In the genomic region with DNA sequence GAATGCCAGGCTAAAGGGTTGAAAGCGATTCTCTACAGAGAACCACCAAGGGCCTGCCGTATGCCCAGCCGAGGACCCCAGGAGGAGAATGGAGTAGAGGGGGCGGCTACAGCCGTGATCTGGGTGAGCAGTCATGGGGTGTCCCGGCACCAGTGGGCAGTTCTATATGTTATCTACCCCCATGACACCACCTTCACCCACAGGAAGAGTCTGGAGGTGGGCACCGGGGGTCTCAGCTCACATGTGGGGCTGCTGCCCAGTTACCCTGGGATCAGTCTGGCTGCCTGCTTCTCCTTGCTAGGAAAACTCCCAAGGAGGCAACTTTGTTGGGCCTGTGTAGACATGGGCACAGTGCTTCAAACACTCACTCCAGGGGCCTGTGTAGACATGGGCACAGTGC, we compare ENCODE assay signal across 16 cellular contexts.
A peak's percentile ranks its signal among the peaks of the same experiment; 100 is the strongest.
DNase-seq lines count a peak whose midpoint lies in the region; ATAC-seq and TF ChIP-seq lines count a peak whose summit lies in the region.
"Had no signal": no experiment of that assay in that cellular context is flagged by ENCODE, and none has a peak within 500 bp of the region (broad histone marks: within the 10 kb centered on the region; RNA-seq: fewer than 3 reads in every experiment).

No MANE protein-coding gene starts in this region.

- H3K27ac ChIP-seq in ascending aorta (peak overlapping the region; percentile 97), vagina (peak overlapping the region; percentile 93)
- peak overlapping the region; percentile 90 for H3K27ac ChIP-seq in naive thymus-derived CD4-positive, alpha-beta T cell (ENCODE audit: low read depth, low read length)
- H3K27ac ChIP-seq: body of pancreas had no signal

- H3K9me3 Mint-ChIP-seq in activated naive CD4-positive, alpha-beta T cell treated with anti-CD3 and anti-CD28 coated beads, Interleukin-2, amount 10 ng/mL, durations not matched to agents 7 days and 5 days: peaks cover 12% of the 10 kb centered on the region
- peaks cover 0 to 5% (median 0%) of the 10 kb centered on the region in 11 donors for H3K9me3 Mint-ChIP-seq in naive thymus-derived CD4-positive, alpha-beta T cell
- peaks cover 3% of the 10 kb centered on the region for H3K9me3 Mint-ChIP-seq in Calu3 (ENCODE audit: low read depth, unreplicated experiment)

- H3K4me1 Mint-ChIP-seq in activated naive CD4-positive, alpha-beta T cell treated with anti-CD3 and anti-CD28 coated beads, Interleukin-2, amount 10 ng/mL, durations not matched to agents 7 days and 5 days: peaks cover 71% of the 10 kb centered on the region
- H3K4me1 Mint-ChIP-seq in naive thymus-derived CD4-positive, alpha-beta T cell: peaks cover 53 to 76% (median 67%) of the 10 kb centered on the region in 7 donors
- H3K4me1 Mint-ChIP-seq in Calu3 (ENCODE audit: low read depth, unreplicated experiment): no peaks in the 10 kb centered on the region
- H3K4me1 Mint-ChIP-seq: endodermal cell had no signal

- no peaks in the 10 kb centered on the region for H3K27me3 Mint-ChIP-seq in activated naive CD4-positive, alpha-beta T cell treated with anti-CD3 and anti-CD28 coated beads, Interleukin-2, amount 10 ng/mL, durations not matched to agents 7 days and 5 days
- H3K27me3 Mint-ChIP-seq in naive thymus-derived CD4-positive, alpha-beta T cell: no peaks in the 10 kb centered on the region
- no peaks in the 10 kb centered on the region for H3K27me3 Mint-ChIP-seq in Calu3 (ENCODE audit: unreplicated experiment)

- H3K27me3 ChIP-seq in ascending aorta: no peaks in the 10 kb centered on the region
- H3K27me3 ChIP-seq in naive thymus-derived CD4-positive, alpha-beta T cell (ENCODE audit: control insufficient read depth in 2 of 2, insufficient read depth in 2 of 2, low read length in 2 of 2): no peaks in the 10 kb centered on the region
- no peaks in the 10 kb centered on the region for H3K27me3 ChIP-seq in vagina
- H3K27me3 ChIP-seq: body of pancreas, thyroid gland had no signal

- H3K4me3 ChIP-seq in ascending aorta (no peak overlapping the region), vagina (no peak overlapping the region)
- H3K4me3 ChIP-seq in naive thymus-derived CD4-positive, alpha-beta T cell (ENCODE audit: low read length): no peak overlapping the region
- H3K4me3 ChIP-seq: body of pancreas, thyroid gland had no signal

- H3K4me1 ChIP-seq in ascending aorta: peaks cover 28 to 44% of the 10 kb centered on the region in 2 donors
- peaks cover 43 to 65% of the 10 kb centered on the region in 2 donors for H3K4me1 ChIP-seq in naive thymus-derived CD4-positive, alpha-beta T cell (ENCODE audit: control insufficient read depth in 2 of 2, insufficient read depth in 2 of 2, low read length in 2 of 2)
- H3K4me1 ChIP-seq in vagina: peaks cover 63% of the 10 kb centered on the region
- H3K4me1 ChIP-seq: body of pancreas had no signal

- POLR2A ChIA-PET in naive thymus-derived CD4-positive, alpha-beta T cell (lab: Charles Lee): interaction anchor here (0.5 to 20.6 kb wide), 5 partner anchors 7 to 80 kb away, joined by 3 to 341 read pairs (median 4); no protein-coding TSS in a partner anchor

- intact Hi-C loops in ascending aorta (cut with DNase I) (loop anchor here (2.0 kb wide), 1 partner anchor 134 kb away; no protein-coding TSS in a partner anchor), vagina (cut with DNase I) (no loop called here), Calu3 (cut with micrococcal nuclease; ENCODE audit: unreplicated experiment) (no loop called here)
- intact Hi-C loops in naive thymus-derived CD4-positive, alpha-beta T cell (cut with micrococcal nuclease): no loop called here

- TF ChIP-seq CTCF in ascending aorta (IDR thresholded peaks at IDR 0.05): no peak
- no peak for TF ChIP-seq CTCF in vagina (IDR thresholded peaks at IDR 0.05)
- TF ChIP-seq CTCF in Calu3 (IDR thresholded peaks at IDR 0.05; ENCODE audit: unreplicated experiment): no peak

- H3K36me3 ChIP-seq in ascending aorta (peaks cover 18 to 23% of the 10 kb centered on the region in 2 donors), vagina (no peaks in the 10 kb centered on the region)
- peaks cover 0 to 18% (median 0%) of the 10 kb centered on the region in 3 experiments for H3K36me3 ChIP-seq in naive thymus-derived CD4-positive, alpha-beta T cell (ENCODE audit: control insufficient read depth in 2 of 3, insufficient read depth in 3 of 3, low read length in 3 of 3)
- H3K36me3 ChIP-seq: thyroid gland had no signal

- BruUV-seq in Calu3 (replicated peaks; lab: Mats Ljungman, UMichigan): no TSS peak

- DNase-seq in activated naive CD4-positive, alpha-beta T cell treated with anti-CD3 and anti-CD28 coated beads, Interleukin-2, amount 10 ng/mL, durations not matched to agents 7 days and 5 days: no peak
- DNase-seq in activated naive CD4-positive, alpha-beta T cell (lab: John Stamatoyannopoulos, UW): no peak
- no peak for DNase-seq in ascending aorta (ENCODE audit: low spot score in 2 of 2)
- no peak for DNase-seq in naive thymus-derived CD4-positive, alpha-beta T cell
- DNase-seq in vagina (ENCODE audit: extremely low spot score in 2 of 2): no peak
- DNase-seq in Calu3: no peak
- DNase-seq: body of pancreas, DND-41, endodermal cell, NCI-H1930, NCI-H774, small intestine had no signal

- TF ChIP-seq POLR2A in vagina (IDR thresholded peaks at IDR 0.05): no peak

- CTCF ChIA-PET in activated naive CD4-positive, alpha-beta T cell treated with anti-CD3 and anti-CD28 coated beads, Interleukin-2, amount 10 ng/mL, durations not matched to agents 7 days and 5 days (lab: Charles Lee): no interaction called here
- CTCF ChIA-PET in naive thymus-derived CD4-positive, alpha-beta T cell (lab: Charles Lee): interaction anchor here (7.7 kb wide), 1 partner anchor 35 kb away, joined by 101 read pairs; no protein-coding TSS in a partner anchor
- CTCF ChIA-PET in Calu3 (lab: Charles Lee): no interaction called here

- no peak for ATAC-seq in naive thymus-derived CD4-positive, alpha-beta T cell
- ATAC-seq in HG03442 (IDR thresholded peaks at IDR 0.05; ENCODE audit: unreplicated experiment) (no peak), GM19395 (IDR thresholded peaks at IDR 0.05; ENCODE audit: unreplicated experiment) (no peak)
- ATAC-seq: body of pancreas had no signal

- H3K4me3 Mint-ChIP-seq in activated naive CD4-positive, alpha-beta T cell treated with anti-CD3 and anti-CD28 coated beads, Interleukin-2, amount 10 ng/mL, durations not matched to agents 7 days and 5 days: no peak overlapping the region
- H3K4me3 Mint-ChIP-seq in naive thymus-derived CD4-positive, alpha-beta T cell: peak overlapping the region in 8 of 10 donors; percentile 45 to 100 (median 100)
- no peak overlapping the region for H3K4me3 Mint-ChIP-seq in Calu3 (ENCODE audit: low read depth, unreplicated experiment)
- H3K4me3 Mint-ChIP-seq: endodermal cell, neural crest cell had no signal

- peak overlapping the region; percentile 77 for H3K27ac Mint-ChIP-seq in activated naive CD4-positive, alpha-beta T cell treated with anti-CD3 and anti-CD28 coated beads, Interleukin-2, amount 10 ng/mL, durations not matched to agents 7 days and 5 days
- peak overlapping the region; percentile 94 to 100 (median 99) for H3K27ac Mint-ChIP-seq in naive thymus-derived CD4-positive, alpha-beta T cell
- no peak overlapping the region for H3K27ac Mint-ChIP-seq in Calu3 (ENCODE audit: unreplicated experiment)

- no peaks in the 10 kb centered on the region for H3K9me3 ChIP-seq in ascending aorta
- H3K9me3 ChIP-seq in naive thymus-derived CD4-positive, alpha-beta T cell (ENCODE audit: control insufficient read depth in 2 of 3, low read length in 3 of 3): no peaks in the 10 kb centered on the region
- H3K9me3 ChIP-seq in vagina: no peaks in the 10 kb centered on the region
- H3K9me3 ChIP-seq: body of pancreas, thyroid gland had no signal

- H3K36me3 Mint-ChIP-seq in activated naive CD4-positive, alpha-beta T cell treated with anti-CD3 and anti-CD28 coated beads, Interleukin-2, amount 10 ng/mL, durations not matched to agents 7 days and 5 days: peaks cover 35% of the 10 kb centered on the region
- peaks cover 5 to 27% (median 5%) of the 10 kb centered on the region in 5 donors for H3K36me3 Mint-ChIP-seq in naive thymus-derived CD4-positive, alpha-beta T cell
- no peaks in the 10 kb centered on the region for H3K36me3 Mint-ChIP-seq in Calu3 (ENCODE audit: insufficient read depth, unreplicated experiment)

Comparison
In these comparisons a context has a peak if more than half of its experiments do, and no peak if none do; other contexts are left out.
1. H3K4me3 Mint-ChIP-seq: peak in naive thymus-derived CD4-positive, alpha-beta T cell (8 of 10); none in activated naive CD4-positive, alpha-beta T cell treated with anti-CD3 and anti-CD28 coated beads, Interleukin-2, amount 10 ng/mL, durations not matched to agents 7 days and 5 days (single experiment) and Calu3 (single experiment).
2. Peak in every context shown above with its lines, with median percentiles within 50 percentile points of each other: H3K27ac ChIP-seq.